In the genomic region with DNA sequence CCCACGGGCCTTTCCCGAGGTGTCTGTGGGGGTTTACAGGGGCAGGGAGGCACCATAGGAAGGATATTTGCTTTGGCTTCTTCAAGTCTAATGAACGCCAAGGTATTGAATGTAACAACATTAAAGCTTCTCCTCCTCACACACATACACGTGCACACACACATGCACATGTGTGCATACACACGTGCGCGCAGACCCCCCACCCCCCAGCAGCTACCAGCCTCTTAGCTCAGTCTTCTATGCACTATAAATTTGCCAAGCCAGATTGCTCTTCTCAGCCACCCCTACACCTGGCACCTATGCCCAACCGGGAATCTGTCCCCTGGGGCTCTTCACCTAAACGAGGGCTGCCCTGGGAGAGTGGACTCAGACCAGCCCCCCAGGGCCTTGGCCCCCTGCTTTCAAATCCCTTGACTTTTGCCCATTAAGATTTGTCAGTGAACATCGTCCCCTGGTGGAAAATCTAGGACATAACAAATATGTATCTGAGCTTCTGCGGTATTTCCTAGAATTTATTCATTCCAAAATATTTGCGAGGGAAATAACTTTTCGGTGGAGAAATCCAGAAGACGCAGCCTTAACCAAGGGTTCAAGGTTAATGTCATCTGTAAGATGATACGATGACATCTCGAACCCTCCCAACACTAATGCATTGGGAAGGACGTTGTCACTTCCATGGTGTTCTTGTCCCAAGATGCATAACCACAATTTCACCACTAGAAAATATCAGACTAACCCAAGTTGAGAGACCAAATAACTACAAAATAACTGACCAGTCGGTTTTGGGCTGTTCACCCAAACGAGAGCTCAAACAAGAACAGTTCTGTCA, we compare ENCODE assay signal across 12 cellular contexts.
A peak's percentile ranks its signal among the peaks of the same experiment; 100 is the strongest.
DNase-seq lines count a peak whose midpoint lies in the region; ATAC-seq and TF ChIP-seq lines count a peak whose summit lies in the region.
"Had no signal": no experiment of that assay in that cellular context is flagged by ENCODE, and none has a peak within 500 bp of the region (broad histone marks: within the 10 kb centered on the region; RNA-seq: fewer than 3 reads in every experiment).

No MANE protein-coding gene starts in this region.

- no peak for ATAC-seq in HG02610 (IDR thresholded peaks at IDR 0.05; ENCODE audit: unreplicated experiment)
- ATAC-seq: activated T-cell treated with anti-CD3 and anti-CD28 coated beads, Interleukin-2, amount 50 U/mL, for 4 hours had no signal

- DNase-seq in COLO829 (ENCODE audit: low spot score) (peak; percentile 32), HEK293T (ENCODE audit: extremely low spot score) (peak; percentile 27), adipocyte (ENCODE audit: low read depth) (peak; percentile 44), kidney epithelial cell (ENCODE audit: low read depth) (no peak), C1 segment of cervical spinal cord (lab: John Stamatoyannopoulos, UW) (no peak), NCI-H2107 (lab: John Stamatoyannopoulos, UW) (no peak)
- DNase-seq in activated effector memory CD4-positive, alpha-beta T cell treated with Interleukin-2 at 50 U/mL for 16 hours: no peak
- DNase-seq: activated T-cell treated with anti-CD3 and anti-CD28 coated beads, Interleukin-2, amount 50 U/mL, for 4 hours; effector CD4-positive, alpha-beta T cell; NCI-H2029 treated with DMSO at 0.1 percent for 48 hours; T-helper 1 cell had no signal

- no peaks in the 10 kb centered on the region for H3K27me3 ChIP-seq in adipocyte (replicated peaks; ENCODE audit: control insufficient read depth, insufficient read depth, low read length)
- no peaks in the 10 kb centered on the region for H3K27me3 ChIP-seq in kidney epithelial cell (ENCODE audit: control insufficient read depth, insufficient read depth, low read length)

- H3K4me3 ChIP-seq in adipocyte (ENCODE audit: low read length): no peak overlapping the region
- H3K4me3 ChIP-seq in kidney epithelial cell (ENCODE audit: low read depth, low read length): no peak overlapping the region

- no peaks in the 10 kb centered on the region for H3K9me3 ChIP-seq in adipocyte (ENCODE audit: control insufficient read depth, low read length)

- POLR2A ChIA-PET in HEK293T (lab: Yijun Ruan, JAX): no interaction called here

- H3K36me3 ChIP-seq in adipocyte (ENCODE audit: control insufficient read depth, insufficient read depth, low read length, severe bottlenecking): peaks cover 7% of the 10 kb centered on the region
- no peaks in the 10 kb centered on the region for H3K36me3 ChIP-seq in kidney epithelial cell (ENCODE audit: control insufficient read depth, insufficient read depth, low read length)

- peak; percentile 35 for TF ChIP-seq CTCF in kidney epithelial cell (IDR thresholded peaks at IDR 0.05; ENCODE audit: insufficient read depth, low read length, poor library complexity, severe bottlenecking)

- peaks cover 25% of the 10 kb centered on the region for H3K4me1 ChIP-seq in adipocyte (ENCODE audit: control insufficient read depth, insufficient read depth, low read length)

- CTCF ChIA-PET in HEK293T (lab: Yijun Ruan, JAX): interaction anchor here (0.6 to 1.2 kb wide), 5 partner anchors 11 to 1316 kb away, joined by 3 to 6 read pairs (median 3); no protein-coding TSS in a partner anchor

- H3K9ac ChIP-seq in adipocyte (ENCODE audit: low read length): no peak overlapping the region

TF ChIP-seq in HEK293T, 16 proteins besides CTCF, POLR2A, EP300 and RAD21:
- TF ChIP-seq CTBP1 (IDR thresholded peaks at IDR 0.05; ENCODE audit: borderline replicate concordance): no peak
- no peak for TF ChIP-seq NFRKB (IDR thresholded peaks at IDR 0.05)
- no peak for TF ChIP-seq ZNF384 (IDR thresholded peaks at IDR 0.05)
- TF ChIP-seq TARDBP (IDR thresholded peaks at IDR 0.05): no peak
- TF ChIP-seq FOXA1 (IDR thresholded peaks at IDR 0.05): no peak
- no peak for TF ChIP-seq SUZ12 (IDR thresholded peaks at IDR 0.05)
- no peak for TF ChIP-seq LEF1 (IDR thresholded peaks at IDR 0.05; ENCODE audit: borderline replicate concordance)
- no peak for TF ChIP-seq L3MBTL2 (conservative IDR thresholded peaks at IDR 0.05)
- no peak for TF ChIP-seq FOXM1 (IDR thresholded peaks at IDR 0.05; ENCODE audit: borderline replicate concordance)
- TF ChIP-seq, protein P1, sequence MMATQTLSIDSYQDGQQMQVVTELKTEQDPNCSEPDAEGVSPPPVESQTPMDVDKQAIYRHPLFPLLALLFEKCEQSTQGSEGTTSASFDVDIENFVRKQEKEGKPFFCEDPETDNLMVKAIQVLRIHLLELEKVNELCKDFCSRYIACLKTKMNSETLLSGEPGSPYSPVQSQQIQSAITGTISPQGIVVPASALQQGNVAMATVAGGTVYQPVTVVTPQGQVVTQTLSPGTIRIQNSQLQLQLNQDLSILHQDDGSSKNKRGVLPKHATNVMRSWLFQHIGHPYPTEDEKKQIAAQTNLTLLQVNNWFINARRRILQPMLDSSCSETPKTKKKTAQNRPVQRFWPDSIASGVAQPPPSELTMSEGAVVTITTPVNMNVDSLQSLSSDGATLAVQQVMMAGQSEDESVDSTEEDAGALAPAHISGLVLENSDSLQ (IDR thresholded peaks at IDR 0.05): no peak
- no peak for TF ChIP-seq BHLHE40 (IDR thresholded peaks at IDR 0.05; ENCODE audit: borderline replicate concordance)
- TF ChIP-seq HDGF (IDR thresholded peaks at IDR 0.05; ENCODE audit: borderline replicate concordance): no peak

Comparison
In these comparisons a context has a peak if more than half of its experiments do, and no peak if none do; other contexts are left out.
1. DNase-seq: peak in COLO829 (single experiment), HEK293T (single experiment) and adipocyte (single experiment); none in kidney epithelial cell (single experiment), activated effector memory CD4-positive, alpha-beta T cell treated with Interleukin-2 at 50 U/mL for 16 hours (single experiment), C1 segment of cervical spinal cord (0 of 14) and NCI-H2107 (single experiment).